ENCODE assay signal across 1 cellular context in genomic region chr17:3802461-3803307, GRCh38.
A peak's percentile ranks its signal among the peaks of the same experiment; 100 is the strongest.
TF ChIP-seq lines count a peak whose summit lies in the region.

No MANE protein-coding gene starts in this region.

TF ChIP-seq in HepG2, 621 proteins besides CTCF, POLR2A, EP300 and RAD21 (continued from another document and continues in another):
- TF ChIP-seq ZNF629 (CRISPR knock-in tag; conservative IDR thresholded peaks at IDR 0.05) (peak; percentile 49; the same call in 1 of the 2 replicates), ZNF207 (IDR thresholded peaks at IDR 0.05; ENCODE audit: borderline replicate concordance) (no peak), ZNF274 (CRISPR knock-in tag; IDR thresholded peaks at IDR 0.05) (no peak), ZNF546 (CRISPR knock-in tag; conservative IDR thresholded peaks at IDR 0.05) (no peak; the same call in 1 of the 2 replicates), SIX4 (CRISPR knock-in tag; IDR thresholded peaks at IDR 0.05) (peak; percentile 87), GATA4 (IDR thresholded peaks at IDR 0.05; ENCODE audit: borderline replicate concordance, low read depth) (peak; percentile 78; the same call in 1 of the 2 replicates), PRDM4 (CRISPR knock-in tag; IDR thresholded peaks at IDR 0.05; ENCODE audit: borderline replicate concordance) (no peak), SKI (IDR thresholded peaks at IDR 0.05; ENCODE audit: partially characterized antibody) (peak; percentile 92), MTF1 (CRISPR knock-in tag; IDR thresholded peaks at IDR 0.05) (no peak), ZNF34 (CRISPR knock-in tag; IDR thresholded peaks at IDR 0.05; ENCODE audit: borderline replicate concordance) (no peak), ZNF768 (CRISPR knock-in tag; IDR thresholded peaks at IDR 0.05) (0 out of 2 replicates have a peak, but pooled peaks have one; percentile 35), FOXA3 (CRISPR knock-in tag; IDR thresholded peaks at IDR 0.05) (peak; percentile 98), ZBTB4 (CRISPR knock-in tag; IDR thresholded peaks at IDR 0.05; ENCODE audit: borderline replicate concordance) (peak; percentile 98), RFX5 (IDR thresholded peaks at IDR 0.05; ENCODE audit: low read depth, low read length) (no peak), ZFP91 (CRISPR knock-in tag; IDR thresholded peaks at IDR 0.05; ENCODE audit: borderline replicate concordance) (peak; percentile 89), SOX5 (CRISPR knock-in tag; IDR thresholded peaks at IDR 0.05; ENCODE audit: borderline replicate concordance) (peak; percentile 92), POLR2AphosphoS5 (IDR thresholded peaks at IDR 0.05; ENCODE audit: low read depth, low read length) (peak; percentile 30; the same call in 1 of the 2 replicates), HMG20A (CRISPR knock-in tag; IDR thresholded peaks at IDR 0.05; ENCODE audit: borderline replicate concordance) (peak; percentile 96), SAFB2 (CRISPR knock-in tag; IDR thresholded peaks at IDR 0.05; ENCODE audit: borderline replicate concordance, low read depth) (no peak), ZNF264 (CRISPR knock-in tag; IDR thresholded peaks at IDR 0.05) (peak; percentile 89), ZNF256 (CRISPR knock-in tag; conservative IDR thresholded peaks at IDR 0.05) (no peak), SALL1 (CRISPR knock-in tag; IDR thresholded peaks at IDR 0.05) (peak; percentile 98), HNF4A (CRISPR knock-in tag; IDR thresholded peaks at IDR 0.05) (peak; percentile 94), ZNF724P (CRISPR knock-in tag; IDR thresholded peaks at IDR 0.05; ENCODE audit: borderline replicate concordance) (0 out of 2 replicates have a peak, but pooled peaks have one; percentile 3), RNF2 (conservative IDR thresholded peaks at IDR 0.05; ENCODE audit: low read depth) (no peak), RCOR2 (CRISPR knock-in tag; IDR thresholded peaks at IDR 0.05) (peak; percentile 98), U2AF2 (IDR thresholded peaks at IDR 0.05; ENCODE audit: low read depth, low read length) (peak; percentile 72; the same call in 1 of the 2 replicates), KLF12 (CRISPR knock-in tag; IDR thresholded peaks at IDR 0.05; ENCODE audit: borderline replicate concordance) (0 out of 2 replicates have a peak, but pooled peaks have one; percentile 20), ZNF280D (CRISPR knock-in tag; IDR thresholded peaks at IDR 0.05) (peak; percentile 90), IKZF1 (IDR thresholded peaks at IDR 0.05) (no peak), ZNF251 (CRISPR knock-in tag; IDR thresholded peaks at IDR 0.05) (no peak), POGZ (CRISPR knock-in tag; IDR thresholded peaks at IDR 0.05) (no peak; the same call in 1 of the 2 replicates), ZNF552 (CRISPR knock-in tag; IDR thresholded peaks at IDR 0.05; ENCODE audit: borderline replicate concordance) (no peak), ZNF10 (CRISPR knock-in tag; IDR thresholded peaks at IDR 0.05; ENCODE audit: borderline replicate concordance, low read depth) (no peak), CBFB (CRISPR knock-in tag; IDR thresholded peaks at IDR 0.05) (peak; percentile 96)
- TF ChIP-seq, protein P1, sequence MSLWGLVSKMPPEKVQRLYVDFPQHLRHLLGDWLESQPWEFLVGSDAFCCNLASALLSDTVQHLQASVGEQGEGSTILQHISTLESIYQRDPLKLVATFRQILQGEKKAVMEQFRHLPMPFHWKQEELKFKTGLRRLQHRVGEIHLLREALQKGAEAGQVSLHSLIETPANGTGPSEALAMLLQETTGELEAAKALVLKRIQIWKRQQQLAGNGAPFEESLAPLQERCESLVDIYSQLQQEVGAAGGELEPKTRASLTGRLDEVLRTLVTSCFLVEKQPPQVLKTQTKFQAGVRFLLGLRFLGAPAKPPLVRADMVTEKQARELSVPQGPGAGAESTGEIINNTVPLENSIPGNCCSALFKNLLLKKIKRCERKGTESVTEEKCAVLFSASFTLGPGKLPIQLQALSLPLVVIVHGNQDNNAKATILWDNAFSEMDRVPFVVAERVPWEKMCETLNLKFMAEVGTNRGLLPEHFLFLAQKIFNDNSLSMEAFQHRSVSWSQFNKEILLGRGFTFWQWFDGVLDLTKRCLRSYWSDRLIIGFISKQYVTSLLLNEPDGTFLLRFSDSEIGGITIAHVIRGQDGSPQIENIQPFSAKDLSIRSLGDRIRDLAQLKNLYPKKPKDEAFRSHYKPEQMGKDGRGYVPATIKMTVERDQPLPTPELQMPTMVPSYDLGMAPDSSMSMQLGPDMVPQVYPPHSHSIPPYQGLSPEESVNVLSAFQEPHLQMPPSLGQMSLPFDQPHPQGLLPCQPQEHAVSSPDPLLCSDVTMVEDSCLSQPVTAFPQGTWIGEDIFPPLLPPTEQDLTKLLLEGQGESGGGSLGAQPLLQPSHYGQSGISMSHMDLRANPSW (CRISPR knock-in tag; IDR thresholded peaks at IDR 0.05; ENCODE audit: borderline replicate concordance) = no peak; the same call in 1 of the 2 replicates
- TF ChIP-seq, protein P2, sequence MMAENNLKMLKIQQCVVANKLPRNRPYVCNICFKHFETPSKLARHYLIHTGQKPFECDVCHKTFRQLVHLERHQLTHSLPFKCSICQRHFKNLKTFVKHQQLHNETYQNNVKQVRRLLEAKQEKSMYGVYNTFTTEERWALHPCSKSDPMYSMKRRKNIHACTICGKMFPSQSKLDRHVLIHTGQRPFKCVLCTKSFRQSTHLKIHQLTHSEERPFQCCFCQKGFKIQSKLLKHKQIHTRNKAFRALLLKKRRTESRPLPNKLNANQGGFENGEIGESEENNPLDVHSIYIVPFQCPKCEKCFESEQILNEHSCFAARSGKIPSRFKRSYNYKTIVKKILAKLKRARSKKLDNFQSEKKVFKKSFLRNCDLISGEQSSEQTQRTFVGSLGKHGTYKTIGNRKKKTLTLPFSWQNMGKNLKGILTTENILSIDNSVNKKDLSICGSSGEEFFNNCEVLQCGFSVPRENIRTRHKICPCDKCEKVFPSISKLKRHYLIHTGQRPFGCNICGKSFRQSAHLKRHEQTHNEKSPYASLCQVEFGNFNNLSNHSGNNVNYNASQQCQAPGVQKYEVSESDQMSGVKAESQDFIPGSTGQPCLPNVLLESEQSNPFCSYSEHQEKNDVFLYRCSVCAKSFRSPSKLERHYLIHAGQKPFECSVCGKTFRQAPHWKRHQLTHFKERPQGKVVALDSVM (CRISPR knock-in tag; IDR thresholded peaks at IDR 0.05) = peak; percentile 77
- TF ChIP-seq, protein P3, sequence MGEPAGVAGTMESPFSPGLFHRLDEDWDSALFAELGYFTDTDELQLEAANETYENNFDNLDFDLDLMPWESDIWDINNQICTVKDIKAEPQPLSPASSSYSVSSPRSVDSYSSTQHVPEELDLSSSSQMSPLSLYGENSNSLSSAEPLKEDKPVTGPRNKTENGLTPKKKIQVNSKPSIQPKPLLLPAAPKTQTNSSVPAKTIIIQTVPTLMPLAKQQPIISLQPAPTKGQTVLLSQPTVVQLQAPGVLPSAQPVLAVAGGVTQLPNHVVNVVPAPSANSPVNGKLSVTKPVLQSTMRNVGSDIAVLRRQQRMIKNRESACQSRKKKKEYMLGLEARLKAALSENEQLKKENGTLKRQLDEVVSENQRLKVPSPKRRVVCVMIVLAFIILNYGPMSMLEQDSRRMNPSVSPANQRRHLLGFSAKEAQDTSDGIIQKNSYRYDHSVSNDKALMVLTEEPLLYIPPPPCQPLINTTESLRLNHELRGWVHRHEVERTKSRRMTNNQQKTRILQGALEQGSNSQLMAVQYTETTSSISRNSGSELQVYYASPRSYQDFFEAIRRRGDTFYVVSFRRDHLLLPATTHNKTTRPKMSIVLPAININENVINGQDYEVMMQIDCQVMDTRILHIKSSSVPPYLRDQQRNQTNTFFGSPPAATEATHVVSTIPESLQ (CRISPR knock-in tag; conservative IDR thresholded peaks at IDR 0.05) = 0 out of 2 replicates have a peak, but pooled peaks have one; percentile 65
- TF ChIP-seq, protein P4, sequence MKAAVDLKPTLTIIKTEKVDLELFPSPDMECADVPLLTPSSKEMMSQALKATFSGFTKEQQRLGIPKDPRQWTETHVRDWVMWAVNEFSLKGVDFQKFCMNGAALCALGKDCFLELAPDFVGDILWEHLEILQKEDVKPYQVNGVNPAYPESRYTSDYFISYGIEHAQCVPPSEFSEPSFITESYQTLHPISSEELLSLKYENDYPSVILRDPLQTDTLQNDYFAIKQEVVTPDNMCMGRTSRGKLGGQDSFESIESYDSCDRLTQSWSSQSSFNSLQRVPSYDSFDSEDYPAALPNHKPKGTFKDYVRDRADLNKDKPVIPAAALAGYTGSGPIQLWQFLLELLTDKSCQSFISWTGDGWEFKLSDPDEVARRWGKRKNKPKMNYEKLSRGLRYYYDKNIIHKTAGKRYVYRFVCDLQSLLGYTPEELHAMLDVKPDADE (CRISPR knock-in tag; IDR thresholded peaks at IDR 0.05) = no peak
